In genomic region chr17:82065193-82065637, GRCh38 we compare ENCODE assay signal across 8 cellular contexts. TPM values are rescaled to one million over a fixed set of nuclear protein-coding genes. Genes with fewer than 3 reads are reported as not detected.
DNase-seq lines count a peak whose midpoint lies in the region; ATAC-seq, FAIRE-seq and TF ChIP-seq lines count a peak whose summit lies in the region.

No MANE protein-coding gene starts in this region.

- RAD21 ChIA-PET in GM12878 (lab: Charles Lee; ENCODE audit: unreplicated experiment), result no interaction called here

- H3K4me3 ChIP-seq in LNCaP clone FGC (ENCODE audit: low read depth, low read length), result peak overlapping the region; percentile 74
- H3K4me3 ChIP-seq in GM12878, result peak overlapping the region; percentile 90

- TF ChIP-seq RAD21 in GM12878 (IDR thresholded peaks at IDR 0.05; ENCODE audit: insufficient read depth, low read depth, low read length), result no peak

- intact Hi-C loops in GM12878 (cut with micrococcal nuclease; ENCODE audit: unreplicated experiment), result no loop called here

- peak; percentile 43 for DNase-seq in stimulated activated CD4-positive, alpha-beta T cell treated with anti-CD3 and anti-CD28 coated beads, Interleukin-4, amount 100 ng/mL, for 1 hour
- DNase-seq in stimulated activated CD4-positive, alpha-beta T cell treated with anti-CD3 and anti-CD28 coated beads, Interleukin-1b, Interleukin-23, amount 100 ng/mL, for 48 hours, result no peak
- no peak for DNase-seq in LNCaP clone FGC (ENCODE audit: low read depth)
- no peak for DNase-seq in GM12878 (ENCODE audit: low read depth, low spot score)
- peak; percentile 34 for DNase-seq in left kidney (ENCODE audit: low read depth, low spot score)
- peak in 2 of 49 donors; percentile 47 to 58 for DNase-seq in substantia nigra (lab: John Stamatoyannopoulos, UW)
- DNase-seq in hippocampal formation (lab: John Stamatoyannopoulos, UW), result no peak
- no peak for DNase-seq in ureter (ENCODE audit: low spot score)

- FAIRE-seq in GM12878 (lab: Jason Lieb, UNC), result no peak

- no peak for TF ChIP-seq EP300 in GM12878 (IDR thresholded peaks at IDR 0.05; ENCODE audit: borderline replicate concordance in 1 of 2, control insufficient read depth in 1 of 2, low read depth in 2 of 2, low read length in 2 of 2)

- H3K36me3 ChIP-seq in GM12878 (ENCODE audit: control insufficient read depth in 2 of 2, insufficient read depth in 2 of 2, low read length in 1 of 2), result peaks cover 3 to 9% of the 10 kb centered on the region in 2 experiments; a peak in 3 of 4 replicates

- no peak for TF ChIP-seq POLR2A in GM12878 (IDR thresholded peaks at IDR 0.05; ENCODE audit: low read depth, low read length)

- no peaks in the 10 kb centered on the region for H3K9me3 ChIP-seq in GM12878 (replicated peaks; ENCODE audit: control insufficient read depth, insufficient read depth, low read length)

- peak; percentile 49 for ATAC-seq in GM12878

- peak overlapping the region; percentile 90 for H3K9ac ChIP-seq in GM12878 (ENCODE audit: control insufficient read depth, insufficient read depth, low read length)

- SMC1A ChIA-PET in GM12878 (lab: Charles Lee; ENCODE audit: uncharacterized antibody, unreplicated experiment), result interaction anchor here (2.2 kb wide), 1 partner anchor 28 kb away, joined by 5 read pairs; the partner anchor contains the start of gene DCXR

- peak overlapping the region; percentile 34; the same call in 1 of the 2 replicates for H2AFZ ChIP-seq in GM12878 (ENCODE audit: control insufficient read depth, low read depth, low read length)

- H3K27me3 ChIP-seq in GM12878 (replicated peaks in 1 of 2; ENCODE audit: control insufficient read depth in 2 of 2, insufficient read depth in 2 of 2, low read length in 1 of 2), result no peaks in the 10 kb centered on the region

- in situ Hi-C loops in GM12878 (cut with MboI), result no loop called here

- 1% methylated on average over 34 of the region's 47 CpGs for WGBS in GM12878 (ENCODE audit: insufficient coverage, insufficient replicate concordance, low lambda C conversion rate, missing lambda C conversion rate)

- CTCF ChIA-PET in GM12878 (lab: Yijun Ruan, JAX), result interaction anchor here (0.7 kb wide), 1 partner anchor 35 kb away, joined by 4 read pairs; no protein-coding TSS in a partner anchor

- TF ChIP-seq CTCF in LNCaP clone FGC (IDR thresholded peaks at IDR 0.05; ENCODE audit: control insufficient read depth, extremely low read depth, insufficient read depth) (no peak), GM12878 (IDR thresholded peaks at IDR 0.05 in 2 of 3, conservative IDR thresholded peaks at IDR 0.05 in 1 of 3; ENCODE audit: control insufficient read depth in 2 of 3, extremely low read depth in 1 of 3, insufficient read depth in 1 of 3, low read depth in 3 of 3, low read length in 3 of 3) (no peak)

- POLR2A ChIA-PET in GM12878 (lab: Charles Lee), result interaction anchor here (0.8 kb wide), 1 partner anchor 31 kb away, joined by 3 read pairs; no protein-coding TSS in a partner anchor

- peaks cover 8% of the 10 kb centered on the region for H3K4me1 ChIP-seq in GM12878 (ENCODE audit: control insufficient read depth, insufficient read depth, low read length)

- H3K4me2 ChIP-seq in GM12878 (ENCODE audit: control insufficient read depth, insufficient read depth), result peak overlapping the region; percentile 82

- H3K79me2 ChIP-seq in GM12878 (ENCODE audit: control insufficient read depth, insufficient read depth, low read length), result peaks cover 20% of the 10 kb centered on the region

- H3K27ac ChIP-seq in GM12878 (ENCODE audit: control insufficient read depth, insufficient read depth), result peak overlapping the region; percentile 65
- H3K27ac ChIP-seq in substantia nigra (ENCODE audit: low read depth, low read length, poor library complexity, severe bottlenecking), result peak overlapping the region; percentile 73

- no peaks in the 10 kb centered on the region for H4K20me1 ChIP-seq in GM12878 (ENCODE audit: control insufficient read depth, insufficient read depth)

- no TSS peak for BruUV-seq in GM12878 (replicated peaks; lab: Mats Ljungman, UMichigan)

RNA-seq across cellular contexts. Expression of gene DUS1L, which starts 0.4 kb away (rescaled TPM):
- total RNA-seq in GM12878 (2013; cell fraction: nucleolus; rRNA removed), result 56.8 and 75.9 TPM in 2 replicates
- total RNA-seq in GM12878 (2014; rRNA removed) (107 and 132 TPM in 2 replicates), GM12878 (2014; rRNA removed; fragmentation: Illumina TruSeq; extraction: Trizol) (43.3 and 50.3 TPM in 2 replicates), GM12878 (2021) (137 and 157 TPM in 2 replicates), ureter (158 TPM)
- polyA plus RNA-seq in GM12878 (2011; ENCODE audit: low read depth), result 52.5 TPM
- polyA plus RNA-seq in GM12878 (2011; rRNA removed) (21.0 and 42.6 TPM in 2 replicates), GM12878 (2014; fragmentation: Illumina TruSeq; extraction: Trizol) (13.8 and 46.5 TPM in 2 replicates), GM12878 (2014; fragmentation: Nextera tagmentation; extraction: Ambion mirVana) (10 to 100 TPM in 1 of 2 experiments, 1 to 10 TPM in 1; 6.1 to 15.3 TPM), GM12878 (2014; rRNA removed) (147 and 155 TPM in 2 replicates), GM12878 (2016; fragmentation: Nextera tagmentation; extraction: Ambion mirVana) (10 to 100 TPM in 1 of 2 experiments, 1 to 10 TPM in 1; 9.7 to 25.4 TPM)
- 77.7 and 101 TPM in 2 replicates for polyA plus RNA-seq in GM12878 (2011; cell fraction: cytosol; rRNA removed)
- polyA plus RNA-seq in GM12878 (2011; cell fraction: nucleus; rRNA removed), result 285 and 360 TPM in 2 replicates
- 61.7 and 71.7 TPM in 2 replicates for polyA plus RNA-seq in GM12878 (2012)
- polyA minus RNA-seq in GM12878 (2011; rRNA and poly(A)+ RNA removed), result 23.4 and 40.3 TPM in 2 replicates
- polyA minus RNA-seq in GM12878 (2011; cell fraction: cytosol; rRNA and poly(A)+ RNA removed), result 25.4 and 29.1 TPM in 2 replicates
- 63.5 and 104 TPM in 2 replicates for polyA minus RNA-seq in GM12878 (2011; cell fraction: nucleus; rRNA and poly(A)+ RNA removed)

RNA-seq across cellular contexts. Expression of gene GPS1, which starts 13.5 kb away (rescaled TPM):
- total RNA-seq in GM12878 (2013; cell fraction: nucleolus; rRNA removed), result 41.6 and 44.7 TPM in 2 replicates
- total RNA-seq in GM12878 (2014; rRNA removed) (110 and 131 TPM in 2 replicates), GM12878 (2014; rRNA removed; fragmentation: Illumina TruSeq; extraction: Trizol) (35.1 and 37.1 TPM in 2 replicates), GM12878 (2021) (113 and 122 TPM in 2 replicates), ureter (91.2 TPM)
- polyA plus RNA-seq in GM12878 (2011; ENCODE audit: low read depth), result 21.3 TPM
- polyA plus RNA-seq in GM12878 (2011; rRNA removed) (14.3 and 53.3 TPM in 2 replicates), GM12878 (2014; fragmentation: Illumina TruSeq; extraction: Trizol) (7.5 and 32.8 TPM in 2 replicates), GM12878 (2014; fragmentation: Nextera tagmentation; extraction: Ambion mirVana) (10 to 100 TPM in 1 of 2 experiments, 1 to 10 TPM in 1; 2.2 to 11.5 TPM), GM12878 (2014; rRNA removed) (102 and 119 TPM in 2 replicates), GM12878 (2016; fragmentation: Nextera tagmentation; extraction: Ambion mirVana) (100 to 1,000 TPM; 119 to 146 TPM)
- polyA plus RNA-seq in GM12878 (2011; cell fraction: cytosol; rRNA removed), result 65.9 and 98.5 TPM in 2 replicates
- polyA plus RNA-seq in GM12878 (2011; cell fraction: nucleus; rRNA removed), result 198 and 262 TPM in 2 replicates
- polyA plus RNA-seq in GM12878 (2012), result 41.2 and 44.0 TPM in 2 replicates
- 50.1 and 72.3 TPM in 2 replicates for polyA minus RNA-seq in GM12878 (2011; rRNA and poly(A)+ RNA removed)
- polyA minus RNA-seq in GM12878 (2011; cell fraction: cytosol; rRNA and poly(A)+ RNA removed), result 44.1 and 45.0 TPM in 2 replicates
- 42.7 and 84.3 TPM in 2 replicates for polyA minus RNA-seq in GM12878 (2011; cell fraction: nucleus; rRNA and poly(A)+ RNA removed)

RNA-seq across cellular contexts. Expression of gene RFNG, which starts 13.6 kb away (rescaled TPM):
- total RNA-seq in GM12878 (2013; cell fraction: nucleolus; rRNA removed), result 23.5 and 23.7 TPM in 2 replicates
- total RNA-seq in GM12878 (2014; rRNA removed) (14.5 and 14.8 TPM in 2 replicates), GM12878 (2014; rRNA removed; fragmentation: Illumina TruSeq; extraction: Trizol) (5.2 and 7.8 TPM in 2 replicates), GM12878 (2021) (17.7 and 19.6 TPM in 2 replicates), ureter (30.0 TPM)
- polyA plus RNA-seq in GM12878 (2011; ENCODE audit: low read depth), result 10.9 TPM
- polyA plus RNA-seq in GM12878 (2011; rRNA removed) (4.4 and 7.1 TPM in 2 replicates), GM12878 (2014; fragmentation: Illumina TruSeq; extraction: Trizol) (1.3 and 7.2 TPM in 2 replicates), GM12878 (2014; fragmentation: Nextera tagmentation; extraction: Ambion mirVana) (under 1 TPM; 0.10 to 0.93 TPM), GM12878 (2014; rRNA removed) (19.0 and 22.4 TPM in 2 replicates), GM12878 (2016; fragmentation: Nextera tagmentation; extraction: Ambion mirVana) (1 to 10 TPM; 1.6 to 2.6 TPM)
- 6.6 and 12.0 TPM in 2 replicates for polyA plus RNA-seq in GM12878 (2011; cell fraction: cytosol; rRNA removed)
- polyA plus RNA-seq in GM12878 (2011; cell fraction: nucleus; rRNA removed), result 83.6 and 89.3 TPM in 2 replicates
- 20.4 and 23.3 TPM in 2 replicates for polyA plus RNA-seq in GM12878 (2012)
- polyA minus RNA-seq in GM12878 (2011; rRNA and poly(A)+ RNA removed), result 2.4 and 4.8 TPM in 2 replicates
- polyA minus RNA-seq in GM12878 (2011; cell fraction: cytosol; rRNA and poly(A)+ RNA removed), result 2.9 and 4.4 TPM in 2 replicates
- 8.1 and 8.2 TPM in 2 replicates for polyA minus RNA-seq in GM12878 (2011; cell fraction: nucleus; rRNA and poly(A)+ RNA removed)

RNA-seq across cellular contexts. Expression of gene DCXR, which starts 27.7 kb away (rescaled TPM):
- total RNA-seq in GM12878 (2013; cell fraction: nucleolus; rRNA removed), result 13.4 and 14.9 TPM in 2 replicates
- total RNA-seq in GM12878 (2014; rRNA removed) (80.8 and 85.8 TPM in 2 replicates), GM12878 (2014; rRNA removed; fragmentation: Illumina TruSeq; extraction: Trizol) (32.4 and 39.9 TPM in 2 replicates), GM12878 (2021) (110 and 119 TPM in 2 replicates), ureter (176 TPM)
- 79.4 TPM for polyA plus RNA-seq in GM12878 (2011; ENCODE audit: low read depth)
- polyA plus RNA-seq in GM12878 (2011; rRNA removed) (29.9 and 66.6 TPM in 2 replicates), GM12878 (2014; fragmentation: Illumina TruSeq; extraction: Trizol) (45.6 and 92.0 TPM in 2 replicates), GM12878 (2014; fragmentation: Nextera tagmentation; extraction: Ambion mirVana) (10 to 100 TPM; 12.3 to 44.8 TPM), GM12878 (2014; rRNA removed) (128 and 151 TPM in 2 replicates), GM12878 (2016; fragmentation: Nextera tagmentation; extraction: Ambion mirVana) (100 to 1,000 TPM; 122 to 139 TPM)
- 188 and 195 TPM in 2 replicates for polyA plus RNA-seq in GM12878 (2011; cell fraction: cytosol; rRNA removed)
- polyA plus RNA-seq in GM12878 (2011; cell fraction: nucleus; rRNA removed), result 136 and 154 TPM in 2 replicates
- polyA plus RNA-seq in GM12878 (2012), result 73.6 and 79.6 TPM in 2 replicates
- polyA minus RNA-seq in GM12878 (2011; rRNA and poly(A)+ RNA removed), result 53.5 and 69.9 TPM in 2 replicates
- 23.2 and 25.8 TPM in 2 replicates for polyA minus RNA-seq in GM12878 (2011; cell fraction: cytosol; rRNA and poly(A)+ RNA removed)
- 21.6 and 34.3 TPM in 2 replicates for polyA minus RNA-seq in GM12878 (2011; cell fraction: nucleus; rRNA and poly(A)+ RNA removed)

RNA-seq across cellular contexts. Expression of gene FASN, which starts 32.8 kb away (rescaled TPM):
- total RNA-seq in GM12878 (2013; cell fraction: nucleolus; rRNA removed), result 81.2 and 110 TPM in 2 replicates
- total RNA-seq in GM12878 (2014; rRNA removed) (67.4 and 73.8 TPM in 2 replicates), GM12878 (2014; rRNA removed; fragmentation: Illumina TruSeq; extraction: Trizol) (18.0 and 20.8 TPM in 2 replicates), GM12878 (2021) (333 and 348 TPM in 2 replicates), ureter (165 TPM)
- polyA plus RNA-seq in GM12878 (2011; ENCODE audit: low read depth), result 15.3 TPM
- polyA plus RNA-seq in GM12878 (2011; rRNA removed) (4.5 and 10.8 TPM in 2 replicates), GM12878 (2014; fragmentation: Illumina TruSeq; extraction: Trizol) (1.6 and 12.8 TPM in 2 replicates), GM12878 (2014; fragmentation: Nextera tagmentation; extraction: Ambion mirVana) (under 1 TPM; 0.19 to 0.31 TPM), GM12878 (2014; rRNA removed) (87.8 and 131 TPM in 2 replicates), GM12878 (2016; fragmentation: Nextera tagmentation; extraction: Ambion mirVana) (10 to 100 TPM; 40.1 to 42.5 TPM)
- polyA plus RNA-seq in GM12878 (2011; cell fraction: cytosol; rRNA removed), result 31.3 and 40.9 TPM in 2 replicates
- polyA plus RNA-seq in GM12878 (2011; cell fraction: nucleus; rRNA removed), result 137 and 205 TPM in 2 replicates
- 82.0 and 91.6 TPM in 2 replicates for polyA plus RNA-seq in GM12878 (2012)
- 21.8 and 51.5 TPM in 2 replicates for polyA minus RNA-seq in GM12878 (2011; rRNA and poly(A)+ RNA removed)
- 91.7 and 93.8 TPM in 2 replicates for polyA minus RNA-seq in GM12878 (2011; cell fraction: cytosol; rRNA and poly(A)+ RNA removed)
- 35.7 and 66.9 TPM in 2 replicates for polyA minus RNA-seq in GM12878 (2011; cell fraction: nucleus; rRNA and poly(A)+ RNA removed)

Comparison
In these comparisons a context has a peak if more than half of its experiments do, and no peak if none do; other contexts are left out.
1. DNase-seq: peak in stimulated activated CD4-positive, alpha-beta T cell treated with anti-CD3 and anti-CD28 coated beads, Interleukin-4, amount 100 ng/mL, for 1 hour (single experiment) and left kidney (single experiment); none in stimulated activated CD4-positive, alpha-beta T cell treated with anti-CD3 and anti-CD28 coated beads, Interleukin-1b, Interleukin-23, amount 100 ng/mL, for 48 hours (single experiment), LNCaP clone FGC (single experiment), GM12878 (single experiment), hippocampal formation (0 of 2) and ureter (single experiment).